Comparison of ENCODE assay signal across 2 cellular contexts in genomic region chr10:94762393-94762792, GRCh38.
TF ChIP-seq lines count a peak whose summit lies in the region.

TSS of gene CYP2C19 (plus strand) at chr10:94762681. CDS start at chr10:94762706, 25 bp downstream.

TF ChIP-seq in liver, 16 proteins besides CTCF, POLR2A, EP300 and RAD21:
- TF ChIP-seq YY1 (IDR thresholded peaks at IDR 0.05) (peak; percentile 69), REST (IDR thresholded peaks at IDR 0.05) (no peak), ZBTB33 (IDR thresholded peaks at IDR 0.05) (no peak), RXRA (IDR thresholded peaks at IDR 0.05) (peak in 1 of 2 donors; percentile 16), FOXA2 (IDR thresholded peaks at IDR 0.05) (no peak), NR2F2 (IDR thresholded peaks at IDR 0.05) (no peak), HNF4G (IDR thresholded peaks at IDR 0.05) (no peak), HNF4A (conservative IDR thresholded peaks at IDR 0.05) (peak; percentile 67 to 70), FOXA1 (IDR thresholded peaks at IDR 0.05) (no peak), JUND (IDR thresholded peaks at IDR 0.05) (no peak), SP1 (IDR thresholded peaks at IDR 0.05) (no peak), TAF1 (conservative IDR thresholded peaks at IDR 0.05) (peak; percentile 34), GABPA (IDR thresholded peaks at IDR 0.05 in 1 of 2, conservative IDR thresholded peaks at IDR 0.05 in 1 of 2) (no peak), EGR1 (IDR thresholded peaks at IDR 0.05; ENCODE audit: low read depth in 2 of 2) (no peak), ATF3 (IDR thresholded peaks at IDR 0.05) (no peak)
- TF ChIP-seq, protein P1, sequence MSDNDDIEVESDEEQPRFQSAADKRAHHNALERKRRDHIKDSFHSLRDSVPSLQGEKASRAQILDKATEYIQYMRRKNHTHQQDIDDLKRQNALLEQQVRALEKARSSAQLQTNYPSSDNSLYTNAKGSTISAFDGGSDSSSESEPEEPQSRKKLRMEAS (IDR thresholded peaks at IDR 0.05) = no peak

TF ChIP-seq in HepG2, 621 proteins besides CTCF, POLR2A, EP300 and RAD21:
- TF ChIP-seq ZNF510 (CRISPR knock-in tag; IDR thresholded peaks at IDR 0.05; ENCODE audit: low read depth) (no peak), ZNF530 (CRISPR knock-in tag; IDR thresholded peaks at IDR 0.05; ENCODE audit: low read depth) (no peak), REXO4 (CRISPR knock-in tag; IDR thresholded peaks at IDR 0.05; ENCODE audit: borderline replicate concordance) (no peak), GLMP (CRISPR knock-in tag; IDR thresholded peaks at IDR 0.05; ENCODE audit: borderline replicate concordance) (no peak), ZBTB46 (CRISPR knock-in tag; IDR thresholded peaks at IDR 0.05; ENCODE audit: borderline replicate concordance) (no peak), HNRNPH1 (optimal IDR thresholded peaks at IDR 0.05; ENCODE audit: low read depth, low read length) (no peak), DNMT1 (CRISPR knock-in tag; IDR thresholded peaks at IDR 0.05) (no peak), U2AF2 (IDR thresholded peaks at IDR 0.05; ENCODE audit: low read depth, low read length) (no peak), CHD2 (IDR thresholded peaks at IDR 0.05; ENCODE audit: low read depth, low read length) (no peak), CREB1 (IDR thresholded peaks at IDR 0.05) (no peak), CREB1 (CRISPR knock-in tag; IDR thresholded peaks at IDR 0.05) (no peak), CENPX (CRISPR knock-in tag; IDR thresholded peaks at IDR 0.05) (no peak)
